ENCODE assay signal across 22 cellular contexts in the genomic region with DNA sequence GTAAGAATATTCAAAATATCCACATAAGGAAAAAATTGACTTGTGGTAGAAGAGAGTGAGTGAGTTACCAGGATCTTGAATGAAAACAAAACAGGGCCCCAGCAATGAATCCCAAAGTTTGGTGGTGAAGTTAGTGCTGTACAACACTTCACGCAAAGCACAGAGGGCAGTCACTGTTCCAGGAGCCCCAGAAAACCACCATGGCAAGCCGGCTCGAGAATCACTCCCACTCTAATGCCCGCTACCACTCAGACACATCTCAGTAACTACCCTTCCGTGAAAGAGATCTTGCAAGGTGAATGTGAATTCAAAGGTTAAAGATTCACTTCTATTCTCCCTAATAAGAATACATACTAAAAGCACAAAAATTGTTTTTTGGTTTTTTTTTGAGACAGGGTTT.
"Had no signal": no experiment of that assay in that cellular context is flagged by ENCODE, and none has a peak within 500 bp of the region (broad histone marks: within the 10 kb centered on the region; RNA-seq: fewer than 3 reads in every experiment).

No MANE protein-coding gene starts in this region.

- H3K4me1 ChIP-seq: lower lobe of right lung, prostate gland had no signal

- H3K27me3 ChIP-seq: esophagus muscularis mucosa, gastroesophageal sphincter, left lung, right lobe of liver, spleen, stomach had no signal

- DNase-seq: effector memory CD4-positive, alpha-beta T cell; glutamatergic neuron; islet precursor cell; left lung; lower lobe of right lung; nephron progenitor cell; retina; right lobe of liver; spleen; stimulated activated CD4-positive, alpha-beta T cell treated with anti-CD3 and anti-CD28 coated beads, Interleukin-15, amount 100 ng/mL, for 24 hours; stimulated activated CD4-positive, alpha-beta T cell treated with anti-CD3 and anti-CD28 coated beads, Interleukin-1b, Interleukin-23, amount 100 ng/mL, for 48 hours; stimulated activated CD4-positive, alpha-beta T cell treated with anti-CD3 and anti-CD28 coated beads, Interleukin-4, amount 100 ng/mL, for 4 hours; stimulated activated naive CD4-positive, alpha-beta T cell; stomach; substantia nigra had no signal

- H3K27ac ChIP-seq: left lung, lower lobe of right lung, parathyroid adenoma, prostate gland, right lobe of liver, spleen, thoracic aorta had no signal

- H3K36me3 ChIP-seq: gastroesophageal sphincter, lower lobe of right lung, prostate gland, right lobe of liver, thoracic aorta had no signal

- H3K9me3 ChIP-seq: esophagus muscularis mucosa, gastroesophageal sphincter, left lung, lower lobe of right lung, prostate gland, right lobe of liver, spleen, stomach, thoracic aorta had no signal

- H3K27me3 Mint-ChIP-seq: memory B cell had no signal

- H3K9me3 Mint-ChIP-seq: memory B cell, mesothelial cell of epicardium, nephron progenitor cell had no signal

- H3K4me3 Mint-ChIP-seq: memory B cell, mesothelial cell of epicardium, nephron progenitor cell had no signal

- H3K4me3 ChIP-seq: esophagus muscularis mucosa, gastroesophageal sphincter, left lung, lower lobe of right lung, prostate gland, right lobe of liver, spleen, stomach, thoracic aorta had no signal

- ATAC-seq: gastroesophageal sphincter, left lung, lower lobe of right lung, right lobe of liver had no signal

- H3K27ac Mint-ChIP-seq: memory B cell, mesothelial cell of epicardium, nephron progenitor cell had no signal

- H3K36me3 Mint-ChIP-seq: memory B cell, mesothelial cell of epicardium had no signal

- H3K4me1 Mint-ChIP-seq: mesothelial cell of epicardium had no signal
